ENCODE assay signal across 1 cellular context in the genomic region with DNA sequence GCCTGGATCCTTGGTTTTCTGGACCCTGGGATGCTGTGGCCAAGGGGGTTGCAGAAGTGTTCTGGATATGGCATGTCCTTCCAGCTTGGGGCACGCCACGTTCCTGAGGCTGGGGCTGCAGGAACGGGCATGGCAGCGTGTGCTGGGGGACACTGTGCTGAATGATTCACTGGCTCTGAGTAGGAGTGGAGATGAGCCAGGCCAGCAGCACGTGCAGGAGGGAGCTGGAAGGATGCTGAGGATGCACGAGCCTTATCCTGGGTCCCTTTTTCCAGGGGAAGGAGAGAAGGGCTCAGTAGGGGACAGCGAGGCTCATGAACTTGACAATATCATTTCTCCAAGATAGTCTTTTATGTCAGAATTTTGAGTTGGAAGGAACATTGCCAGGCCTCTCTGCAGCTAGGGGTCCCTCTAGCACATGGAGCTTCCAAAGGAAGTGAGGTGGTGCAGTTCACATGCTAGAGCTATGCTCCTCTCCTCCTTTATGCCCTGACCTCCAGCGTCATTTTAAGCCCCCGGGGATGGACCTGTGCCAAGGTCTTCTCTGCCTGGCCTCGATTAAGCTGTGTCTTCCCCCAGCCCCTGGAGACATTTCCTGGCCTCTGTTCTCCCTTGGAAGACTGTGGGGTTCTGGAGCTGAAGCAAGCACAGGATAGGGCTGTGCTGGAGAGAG.
TF ChIP-seq lines count a peak whose summit lies in the region.

No MANE protein-coding gene starts in this region.

TF ChIP-seq in SK-N-SH treated with all-trans-retinoic acid at 6 μM for 48 hours, 23 proteins besides CTCF, POLR2A, EP300 and RAD21 (continued from another document):
- TF ChIP-seq ZNF8 (CRISPR knock-in tag; IDR thresholded peaks at IDR 0.05) (no peak), ISL1 (CRISPR knock-in tag; IDR thresholded peaks at IDR 0.05) (no peak), GLIS3 (CRISPR knock-in tag; IDR thresholded peaks at IDR 0.05) (no peak), TOX (CRISPR knock-in tag; IDR thresholded peaks at IDR 0.05; ENCODE audit: borderline replicate concordance) (no peak), ARNTL (CRISPR knock-in tag; IDR thresholded peaks at IDR 0.05; ENCODE audit: borderline replicate concordance, low read depth) (no peak)
